In the genomic region with DNA sequence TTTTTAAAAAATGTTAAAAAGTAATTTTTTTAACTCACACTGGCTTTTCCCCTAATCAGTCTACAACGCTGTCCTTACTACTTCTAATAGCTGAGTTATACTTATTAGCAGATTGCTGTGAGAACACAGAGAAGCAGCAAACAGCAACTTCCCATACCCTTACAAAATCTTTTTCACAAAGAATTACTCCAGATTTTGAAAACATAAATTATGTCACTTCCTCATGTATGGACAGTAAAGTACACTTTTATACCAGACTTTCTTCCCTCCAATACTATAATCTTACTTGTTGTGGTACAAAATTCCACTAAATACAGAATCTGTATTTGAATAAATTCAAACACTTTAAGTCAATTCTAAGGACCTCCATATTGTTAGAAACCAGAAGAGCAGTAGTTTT, we compare ENCODE assay signal across 8 cellular contexts. TPM values are rescaled to one million over a fixed set of nuclear protein-coding genes. Genes with fewer than 3 reads are reported as not detected.
DNase-seq lines count a peak whose midpoint lies in the region; ATAC-seq and TF ChIP-seq lines count a peak whose summit lies in the region.

No MANE protein-coding gene starts in this region.

- H3K9me3 ChIP-seq in cardiac muscle cell (ENCODE audit: low read depth) (no peaks in the 10 kb centered on the region), liver (ENCODE audit: control insufficient read depth in 4 of 4, low read length in 3 of 4) (no peaks in the 10 kb centered on the region)

- H3K27me3 ChIP-seq in cardiac muscle cell, result no peaks in the 10 kb centered on the region
- no peaks in the 10 kb centered on the region for H3K27me3 ChIP-seq in liver (ENCODE audit: control insufficient read depth in 4 of 4, insufficient read depth in 4 of 4, low read length in 3 of 4)

- H3K36me3 ChIP-seq in cardiac muscle cell (peaks cover 25% of the 10 kb centered on the region), liver (ENCODE audit: control insufficient read depth in 4 of 4, insufficient read depth in 3 of 4, low read depth in 1 of 4, low read length in 3 of 4) (peaks cover 4 to 28% (median 21%) of the 10 kb centered on the region in 4 donors), urinary bladder (ENCODE audit: insufficient read depth) (peaks cover 11% of the 10 kb centered on the region)

- TF ChIP-seq CTCF in cardiac muscle cell (IDR thresholded peaks at IDR 0.05; ENCODE audit: low read depth, low read length), result no peak
- TF ChIP-seq CTCF in liver (IDR thresholded peaks at IDR 0.05; ENCODE audit: low read depth, low read length, missing input control), result no peak

- intact Hi-C loops in Right ventricle myocardium inferior (cut with DNase I), result no loop called here
- intact Hi-C loops in activated T-helper 1 cell treated with anti-CD3 and anti-CD28 coated beads, Interleukin-12 subunit alpha, Interleukin-12 subunit beta, Interleukin-2, Interleukin-4 antibody, amounts not matched to agents 30 ng/mL and 10 ng/mL and 1 ng/mL, durations not matched to agents 14 hours and 24 hours and 36 hours (cut with micrococcal nuclease), result no loop called here
- intact Hi-C loops in head of caudate nucleus (cut with DNase I), result no loop called here

- no peaks in the 10 kb centered on the region for H3K9me3 Mint-ChIP-seq in activated T-helper 1 cell treated with anti-CD3 and anti-CD28 coated beads, Interleukin-12 subunit alpha, Interleukin-12 subunit beta, Interleukin-2, Interleukin-4 antibody, amounts not matched to agents 30 ng/mL and 10 ng/mL and 1 ng/mL, durations not matched to agents 14 hours and 24 hours and 36 hours

- H3K4me3 ChIP-seq in cardiac muscle cell (peak overlapping the region; percentile 84), liver (ENCODE audit: low read depth in 1 of 3, low read length in 3 of 3) (peak overlapping the region in 1 of 3 donors; percentile 89), urinary bladder (ENCODE audit: low read depth, low read length) (peak overlapping the region; percentile 22)

- H3K36me3 Mint-ChIP-seq in activated T-helper 1 cell treated with anti-CD3 and anti-CD28 coated beads, Interleukin-12 subunit alpha, Interleukin-12 subunit beta, Interleukin-2, Interleukin-4 antibody, amounts not matched to agents 30 ng/mL and 10 ng/mL and 1 ng/mL, durations not matched to agents 14 hours and 24 hours and 36 hours (ENCODE audit: low read depth), result peaks cover 34% of the 10 kb centered on the region

- peak overlapping the region; percentile 98 for H3K4me3 Mint-ChIP-seq in activated T-helper 1 cell treated with anti-CD3 and anti-CD28 coated beads, Interleukin-12 subunit alpha, Interleukin-12 subunit beta, Interleukin-2, Interleukin-4 antibody, amounts not matched to agents 30 ng/mL and 10 ng/mL and 1 ng/mL, durations not matched to agents 14 hours and 24 hours and 36 hours

- H3K27me3 Mint-ChIP-seq in activated T-helper 1 cell treated with anti-CD3 and anti-CD28 coated beads, Interleukin-12 subunit alpha, Interleukin-12 subunit beta, Interleukin-2, Interleukin-4 antibody, amounts not matched to agents 30 ng/mL and 10 ng/mL and 1 ng/mL, durations not matched to agents 14 hours and 24 hours and 36 hours (ENCODE audit: insufficient read depth), result no peaks in the 10 kb centered on the region

- ATAC-seq in Right ventricle myocardium inferior, result no peak

- H3K4me1 ChIP-seq in cardiac muscle cell (ENCODE audit: low read depth), result peaks cover 14% of the 10 kb centered on the region
- H3K4me1 ChIP-seq in liver (ENCODE audit: control insufficient read depth in 4 of 4, insufficient read depth in 4 of 4, low read length in 3 of 4), result peaks cover 0 to 14% (median 8%) of the 10 kb centered on the region in 4 donors
- peaks cover 1% of the 10 kb centered on the region for H3K4me1 ChIP-seq in urinary bladder (ENCODE audit: insufficient read depth)

- no peak for TF ChIP-seq RAD21 in liver (IDR thresholded peaks at IDR 0.05)

- H3K4me1 Mint-ChIP-seq in activated T-helper 1 cell treated with anti-CD3 and anti-CD28 coated beads, Interleukin-12 subunit alpha, Interleukin-12 subunit beta, Interleukin-2, Interleukin-4 antibody, amounts not matched to agents 30 ng/mL and 10 ng/mL and 1 ng/mL, durations not matched to agents 14 hours and 24 hours and 36 hours (ENCODE audit: low read depth), result peaks cover 39% of the 10 kb centered on the region

- H3K27ac ChIP-seq in cardiac muscle cell (peak overlapping the region; percentile 99), liver (ENCODE audit: low read depth in 1 of 2, low read length in 2 of 2) (peak overlapping the region in 1 of 2 donors; percentile 86), urinary bladder (ENCODE audit: low read depth) (no peak overlapping the region)

- DNase-seq in cardiac muscle cell (ENCODE audit: low read depth in 1 of 2, low spot score in 1 of 2) (no peak), Right ventricle myocardium inferior (ENCODE audit: missing footprints) (no peak), NCI-H2107 (lab: John Stamatoyannopoulos, UW) (no peak), head of caudate nucleus (no peak), RKO (ENCODE audit: low spot score) (no peak)
- no peak for DNase-seq in activated T-helper 1 cell treated with anti-CD3 and anti-CD28 coated beads, Interleukin-12 subunit alpha, Interleukin-12 subunit beta, Interleukin-2, Interleukin-4 antibody, amounts not matched to agents 30 ng/mL and 10 ng/mL and 1 ng/mL, durations not matched to agents 14 hours and 24 hours and 36 hours (ENCODE audit: low spot score)

- H3K27ac Mint-ChIP-seq in activated T-helper 1 cell treated with anti-CD3 and anti-CD28 coated beads, Interleukin-12 subunit alpha, Interleukin-12 subunit beta, Interleukin-2, Interleukin-4 antibody, amounts not matched to agents 30 ng/mL and 10 ng/mL and 1 ng/mL, durations not matched to agents 14 hours and 24 hours and 36 hours, result peak overlapping the region; percentile 100

- peak overlapping the region; percentile 55 to 99 for H3K9ac ChIP-seq in liver (ENCODE audit: low read depth in 1 of 2, low read length in 2 of 2)

- 71% methylated on average over 1 of the region's 1 CpG for WGBS in liver
- 32% methylated on average over 1 of the region's 1 CpG for whole genome bisulfite sequencing in urinary bladder

TF ChIP-seq in liver, 16 proteins besides CTCF, POLR2A, EP300 and RAD21:
- no peak for TF ChIP-seq HNF4G (IDR thresholded peaks at IDR 0.05)
- TF ChIP-seq FOXA2 (IDR thresholded peaks at IDR 0.05), result no peak
- no peak for TF ChIP-seq SP1 (IDR thresholded peaks at IDR 0.05)
- no peak for TF ChIP-seq MAX (IDR thresholded peaks at IDR 0.05)
- TF ChIP-seq HNF4A (conservative IDR thresholded peaks at IDR 0.05), result no peak
- no peak for TF ChIP-seq TAF1 (conservative IDR thresholded peaks at IDR 0.05)

RNA-seq across cellular contexts. Expression of gene PHC3, which starts 2.1 kb away (rescaled TPM):
- total RNA-seq in cardiac muscle cell, result 13.6 and 24.5 TPM in 2 replicates
- polyA plus RNA-seq in cardiac muscle cell, result 25.2 and 43.7 TPM in 2 replicates
- 46.8 TPM for total RNA-seq in Right ventricle myocardium inferior
- total RNA-seq in activated T-helper 1 cell treated with anti-CD3 and anti-CD28 coated beads, Interleukin-12 subunit alpha, Interleukin-12 subunit beta, Interleukin-2, Interleukin-4 antibody, amounts not matched to agents 30 ng/mL and 10 ng/mL and 1 ng/mL, durations not matched to agents 14 hours and 24 hours and 36 hours, result 57.7 and 58.7 TPM in 2 replicates
- total RNA-seq in liver, result 10 to 100 TPM; 18.3 to 30.0 TPM
- polyA plus RNA-seq in liver, result 10 to 100 TPM in 1 of 2 donors, 1 to 10 TPM in 1; 3.9 to 44.7 TPM
- 98.6 TPM for total RNA-seq in urinary bladder
- polyA plus RNA-seq in urinary bladder, result 13.7 TPM

RNA-seq across cellular contexts. Expression of gene PRKCI, which starts 42.8 kb away (rescaled TPM):
- total RNA-seq in cardiac muscle cell, result 27.5 and 35.1 TPM in 2 replicates
- 25.2 and 43.8 TPM in 2 replicates for polyA plus RNA-seq in cardiac muscle cell
- 17.2 TPM for total RNA-seq in Right ventricle myocardium inferior
- total RNA-seq in activated T-helper 1 cell treated with anti-CD3 and anti-CD28 coated beads, Interleukin-12 subunit alpha, Interleukin-12 subunit beta, Interleukin-2, Interleukin-4 antibody, amounts not matched to agents 30 ng/mL and 10 ng/mL and 1 ng/mL, durations not matched to agents 14 hours and 24 hours and 36 hours, result 23.0 and 24.2 TPM in 2 replicates
- total RNA-seq in liver, result 10 to 100 TPM in 1 of 2 donors, 1 to 10 TPM in 1; 9.0 to 12.7 TPM
- 1 to 10 TPM; 3.2 to 8.4 TPM for polyA plus RNA-seq in liver
- 88.2 TPM for total RNA-seq in urinary bladder
- polyA plus RNA-seq in urinary bladder, result 15.5 TPM
